Comparison of ENCODE assay signal across 8 cellular contexts in genomic region chr1:223811634-223812101, GRCh38. TPM values are rescaled to one million over a fixed set of nuclear protein-coding genes. Genes with fewer than 3 reads are reported as not detected.
DNase-seq lines count a peak whose midpoint lies in the region; ATAC-seq and TF ChIP-seq lines count a peak whose summit lies in the region.

No MANE protein-coding gene starts in this region.

- no peaks in the 10 kb centered on the region for H3K27me3 Mint-ChIP-seq in activated B cell treated with CpG ODN at 0.5 μM for 24 hours

- in situ Hi-C loops in G401 (cut with HindIII; ENCODE audit: low sequenced_read_pairs) = no loop called here

- CTCF ChIA-PET in activated B cell treated with CpG ODN at 0.5 μM for 24 hours (lab: Charles Lee) = interaction anchor here (0.6 to 3.4 kb wide), 12 partner anchors 8 to 521 kb away, joined by 3 to 14 read pairs (median 4); no protein-coding TSS in a partner anchor

- H3K4me3 Mint-ChIP-seq in activated B cell treated with CpG ODN at 0.5 μM for 24 hours = no peak overlapping the region

- no peak overlapping the region for H3K27ac Mint-ChIP-seq in activated B cell treated with CpG ODN at 0.5 μM for 24 hours

- H3K4me1 ChIP-seq in right atrium auricular region (peaks cover 0 to 14% of the 10 kb centered on the region in 2 donors), thyroid gland (peaks cover 14 to 16% of the 10 kb centered on the region in 2 donors)

- intact Hi-C loops in activated B cell treated with CpG ODN at 0.5 μM for 24 hours (cut with micrococcal nuclease) = loop anchor here (1.0 to 5.0 kb wide), 5 partner anchors 33 to 522 kb away; partner anchors contain the start of genes FBXO28 and TP53BP2
- intact Hi-C loops in thyroid gland (cut with DNase I) = no loop called here

- peaks cover 13% of the 10 kb centered on the region for H3K4me1 Mint-ChIP-seq in activated B cell treated with CpG ODN at 0.5 μM for 24 hours

- ATAC-seq in activated B cell treated with CpG ODN at 0.5 μM for 24 hours (ENCODE audit: low read depth) (peak; percentile 42), GM21786 (IDR thresholded peaks at IDR 0.05; ENCODE audit: unreplicated experiment) (no peak), omental fat pad (ENCODE audit: low FRiP score) (no peak), HG02981 (IDR thresholded peaks at IDR 0.05; ENCODE audit: unreplicated experiment) (no peak)

- no peak overlapping the region for H3K27ac ChIP-seq in right atrium auricular region
- H3K27ac ChIP-seq in thyroid gland = no peak overlapping the region

- TF ChIP-seq POLR2A in thyroid gland (IDR thresholded peaks at IDR 0.05) = no peak

- H3K9me3 ChIP-seq in right atrium auricular region = no peaks in the 10 kb centered on the region
- no peaks in the 10 kb centered on the region for H3K9me3 ChIP-seq in thyroid gland

- 54 to 58% methylated on average over 3 of the region's 3 CpGs for WGBS in thyroid gland, 2 donors

- H3K36me3 ChIP-seq in right atrium auricular region (peaks cover 26% of the 10 kb centered on the region), thyroid gland (peaks cover 7 to 20% of the 10 kb centered on the region in 2 donors)

- no peak for TF ChIP-seq CTCF in activated B cell treated with CpG ODN at 0.5 μM for 24 hours (IDR thresholded peaks at IDR 0.05)
- TF ChIP-seq CTCF in right atrium auricular region (IDR thresholded peaks at IDR 0.05) = peak; percentile 41 to 71
- peak in 5 of 6 experiments; percentile 23 to 74 (median 61) for TF ChIP-seq CTCF in thyroid gland (IDR thresholded peaks at IDR 0.05)
- no peak for TF ChIP-seq CTCF in omental fat pad (IDR thresholded peaks at IDR 0.05)

- H3K4me3 ChIP-seq in right atrium auricular region (no peak overlapping the region), thyroid gland (replicated peaks in 1 of 3) (no peak overlapping the region)

- H3K36me3 Mint-ChIP-seq in activated B cell treated with CpG ODN at 0.5 μM for 24 hours (ENCODE audit: low read depth) = peaks cover 62% of the 10 kb centered on the region

- no peaks in the 10 kb centered on the region for H3K27me3 ChIP-seq in right atrium auricular region
- no peaks in the 10 kb centered on the region for H3K27me3 ChIP-seq in thyroid gland

- POLR2A ChIA-PET in activated B cell treated with CpG ODN at 0.5 μM for 24 hours (lab: Charles Lee) = interaction anchor here (0.8 to 0.9 kb wide), 2 partner anchors 33 to 35 kb away, joined by 3 to 4 read pairs; no protein-coding TSS in a partner anchor

- DNase-seq in G401 (ENCODE audit: low spot score) (peak; percentile 51), Kasumi-1 (lab: John Stamatoyannopoulos, UW) (peak; percentile 57 to 73), activated B cell treated with CpG ODN at 0.5 μM for 24 hours (no peak), right atrium auricular region (ENCODE audit: low spot score) (no peak), thyroid gland (no peak), omental fat pad (ENCODE audit: low spot score) (no peak)

- H3K9me3 Mint-ChIP-seq in activated B cell treated with CpG ODN at 0.5 μM for 24 hours = no peaks in the 10 kb centered on the region

RNA-seq across cellular contexts. Expression of gene TP53BP2, which starts 34.1 kb away (rescaled TPM):
- total RNA-seq in G401 (2014; rRNA removed; shearing (Covaris generic)) = 57.6 and 114 TPM in 2 replicates
- 50.4 and 52.9 TPM in 2 replicates for total RNA-seq in activated B cell treated with CpG ODN at 0.5 μM for 24 hours
- total RNA-seq in right atrium auricular region = 10 to 100 TPM; 26.8 to 29.3 TPM
- 10 to 100 TPM; 58.2 to 98.0 (median 76.1) TPM for total RNA-seq in thyroid gland
- 10 to 100 TPM; 33.7 to 65.9 (median 48.6) TPM for total RNA-seq in omental fat pad

Comparison
In these comparisons a context has a peak if more than half of its experiments do, and no peak if none do; other contexts are left out.
1. DNase-seq: peak in G401 (single experiment) and Kasumi-1 (2 of 2); none in activated B cell treated with CpG ODN at 0.5 μM for 24 hours (single experiment), right atrium auricular region (single experiment), thyroid gland (0 of 2) and omental fat pad (single experiment).
2. CTCF ChIP-seq: peak in right atrium auricular region (2 of 2) and thyroid gland (5 of 6); none in activated B cell treated with CpG ODN at 0.5 μM for 24 hours (single experiment) and omental fat pad (0 of 3).